1 cellular context compared by ENCODE assay signal in genomic region chr10:42638821-42639270, GRCh38.
TF ChIP-seq lines count a peak whose summit lies in the region.

No MANE protein-coding gene starts in this region.

TF ChIP-seq in K562, 482 proteins besides CTCF, POLR2A, EP300 and RAD21 (continued from another document):
- TF ChIP-seq AFF4 (CRISPR knock-in tag; IDR thresholded peaks at IDR 0.05): 0 out of 2 replicates have a peak, but pooled peaks have one; percentile 4
- TF ChIP-seq, protein P1, sequence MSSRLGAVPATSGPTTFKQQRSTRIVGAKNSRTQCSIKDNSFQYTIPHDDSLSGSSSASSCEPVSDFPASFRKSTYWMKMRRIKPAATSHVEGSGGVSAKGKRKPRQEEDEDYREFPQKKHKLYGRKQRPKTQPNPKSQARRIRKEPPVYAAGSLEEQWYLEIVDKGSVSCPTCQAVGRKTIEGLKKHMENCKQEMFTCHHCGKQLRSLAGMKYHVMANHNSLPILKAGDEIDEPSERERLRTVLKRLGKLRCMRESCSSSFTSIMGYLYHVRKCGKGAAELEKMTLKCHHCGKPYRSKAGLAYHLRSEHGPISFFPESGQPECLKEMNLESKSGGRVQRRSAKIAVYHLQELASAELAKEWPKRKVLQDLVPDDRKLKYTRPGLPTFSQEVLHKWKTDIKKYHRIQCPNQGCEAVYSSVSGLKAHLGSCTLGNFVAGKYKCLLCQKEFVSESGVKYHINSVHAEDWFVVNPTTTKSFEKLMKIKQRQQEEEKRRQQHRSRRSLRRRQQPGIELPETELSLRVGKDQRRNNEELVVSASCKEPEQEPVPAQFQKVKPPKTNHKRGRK (tag; IDR thresholded peaks at IDR 0.05): 0 out of 2 replicates have a peak, but pooled peaks have one; percentile 55
- no peak for TF ChIP-seq FIP1L1 (IDR thresholded peaks at IDR 0.05; ENCODE audit: low read depth, low read length, poor library complexity, severe bottlenecking)
- no peak for TF ChIP-seq ZNF717 (CRISPR knock-in tag; IDR thresholded peaks at IDR 0.05)
- peak; percentile 56; the same call in 1 of the 2 replicates for TF ChIP-seq ZNF316 (IDR thresholded peaks at IDR 0.05)
- TF ChIP-seq NFYB (IDR thresholded peaks at IDR 0.05; ENCODE audit: extremely low read depth, insufficient read length): no peak
- TF ChIP-seq GATAD2A (IDR thresholded peaks at IDR 0.05): 0 out of 2 replicates have a peak, but pooled peaks have one; percentile 3
- peak; percentile 20; the same call in 1 of the 2 replicates for TF ChIP-seq C11orf30 (IDR thresholded peaks at IDR 0.05; ENCODE audit: low read depth)
- TF ChIP-seq EGR1 (conservative IDR thresholded peaks at IDR 0.05): no peak
- TF ChIP-seq, protein P2, sequence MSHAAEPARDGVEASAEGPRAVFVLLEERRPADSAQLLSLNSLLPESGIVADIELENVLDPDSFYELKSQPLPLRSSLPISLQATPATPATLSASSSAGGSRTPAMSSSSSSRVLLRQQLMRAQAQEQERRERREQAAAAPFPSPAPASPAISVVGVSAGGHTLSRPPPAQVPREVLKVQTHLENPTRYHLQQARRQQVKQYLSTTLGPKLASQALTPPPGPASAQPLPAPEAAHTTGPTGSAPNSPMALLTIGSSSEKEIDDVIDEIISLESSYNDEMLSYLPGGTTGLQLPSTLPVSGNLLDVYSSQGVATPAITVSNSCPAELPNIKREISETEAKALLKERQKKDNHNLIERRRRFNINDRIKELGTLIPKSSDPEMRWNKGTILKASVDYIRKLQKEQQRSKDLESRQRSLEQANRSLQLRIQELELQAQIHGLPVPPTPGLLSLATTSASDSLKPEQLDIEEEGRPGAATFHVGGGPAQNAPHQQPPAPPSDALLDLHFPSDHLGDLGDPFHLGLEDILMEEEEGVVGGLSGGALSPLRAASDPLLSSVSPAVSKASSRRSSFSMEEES (CRISPR knock-in tag; IDR thresholded peaks at IDR 0.05): peak; percentile 81
- no peak for TF ChIP-seq PTTG1 (tag; IDR thresholded peaks at IDR 0.05; ENCODE audit: low read depth)
- peak in 1 of 2 experiments; percentile 7; a peak in 1 of 4 replicates for TF ChIP-seq SIN3A (IDR thresholded peaks at IDR 0.05; ENCODE audit: borderline replicate concordance in 2 of 2, control insufficient read depth in 1 of 2, low read depth in 2 of 2, low read length in 2 of 2)
- peak; percentile 2 for TF ChIP-seq BRD9 (IDR thresholded peaks at IDR 0.05; ENCODE audit: low read depth, partially characterized antibody)
- 0 out of 2 replicates have a peak, but pooled peaks have one; percentile 52 for TF ChIP-seq DPF2 (IDR thresholded peaks at IDR 0.05)
- peak; percentile 90 for TF ChIP-seq PRDM10 (IDR thresholded peaks at IDR 0.05; ENCODE audit: partially characterized antibody)
- TF ChIP-seq NONO (IDR thresholded peaks at IDR 0.05; ENCODE audit: low read depth in 2 of 2, low read length in 1 of 2): no peak
- TF ChIP-seq KAT7 (CRISPR knock-in tag; IDR thresholded peaks at IDR 0.05; ENCODE audit: borderline replicate concordance): 0 out of 2 replicates have a peak, but pooled peaks have one; percentile 45
- TF ChIP-seq, protein P3, sequence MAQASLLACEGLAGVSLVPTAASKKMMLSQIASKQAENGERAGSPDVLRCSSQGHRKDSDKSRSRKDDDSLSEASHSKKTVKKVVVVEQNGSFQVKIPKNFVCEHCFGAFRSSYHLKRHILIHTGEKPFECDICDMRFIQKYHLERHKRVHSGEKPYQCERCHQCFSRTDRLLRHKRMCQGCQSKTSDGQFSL (CRISPR knock-in tag; IDR thresholded peaks at IDR 0.05): peak; percentile 70
- TF ChIP-seq, protein P3 (tag; IDR thresholded peaks at IDR 0.05): peak in 1 of 2 experiments; percentile 75; a peak in 2 of 4 replicates
- 0 out of 4 replicates have a peak, but pooled peaks of 1 of the 2 experiments have one; percentile 6 for TF ChIP-seq ARNT (IDR thresholded peaks at IDR 0.05)
